ENCODE assay signal across 33 cellular contexts in genomic region chr7:20223356-20223755, GRCh38. TPM values are rescaled to one million over a fixed set of nuclear protein-coding genes. Genes with fewer than 3 reads are reported as not detected.
DNase-seq lines count a peak whose midpoint lies in the region; ATAC-seq, FAIRE-seq and TF ChIP-seq lines count a peak whose summit lies in the region.
"Had no signal": no experiment of that assay in that cellular context is flagged by ENCODE, and none has a peak within 500 bp of the region (broad histone marks: within the 10 kb centered on the region; RNA-seq: fewer than 3 reads in every experiment).

No MANE protein-coding gene starts in this region.

- H3K4me3 ChIP-seq in GM23248, result no peak overlapping the region
- H3K4me3 ChIP-seq in SK-N-SH (ENCODE audit: low read depth in 2 of 2, low read length in 1 of 2), result no peak overlapping the region
- H3K4me3 ChIP-seq in fibroblast of mammary gland (ENCODE audit: control insufficient read depth, low read depth, low read length), result no peak overlapping the region
- H3K4me3 ChIP-seq in HepG2 (replicated peaks in 1 of 3; ENCODE audit: insufficient read depth in 1 of 3, low read depth in 2 of 3, low read length in 3 of 3), result no peak overlapping the region
- H3K4me3 ChIP-seq: breast epithelium, mucosa of descending colon, psoas muscle, tibial nerve had no signal

- no peak for FAIRE-seq in HepG2 (lab: Jason Lieb, UNC)
- FAIRE-seq: endothelial cell of umbilical vein had no signal

- no peak overlapping the region for H3K27ac ChIP-seq in GM23248
- no peak overlapping the region for H3K27ac ChIP-seq in SK-N-SH (ENCODE audit: low read depth in 2 of 2, low read length in 1 of 2)
- H3K27ac ChIP-seq in HepG2 (ENCODE audit: extremely low read length, insufficient read depth, low read length), result no peak overlapping the region
- H3K27ac ChIP-seq: breast epithelium, psoas muscle had no signal

- H3K9ac ChIP-seq in GM23248 (no peak overlapping the region), SK-N-SH (no peak overlapping the region), HepG2 (ENCODE audit: insufficient read depth, low read depth, low read length) (no peak overlapping the region)

- TF ChIP-seq POLR2A in HepG2 (IDR thresholded peaks at IDR 0.05; ENCODE audit: insufficient read depth in 1 of 2, low read depth in 2 of 2, low read length in 2 of 2), result no peak

- H4K20me1 ChIP-seq in GM23248 (ENCODE audit: insufficient read depth) (no peaks in the 10 kb centered on the region), SK-N-SH (ENCODE audit: insufficient read depth) (no peaks in the 10 kb centered on the region), HepG2 (ENCODE audit: insufficient read depth, low read length) (no peaks in the 10 kb centered on the region)

- no TSS peak for BruUV-seq in HepG2 (replicated peaks; lab: Mats Ljungman, UMichigan)

- H3K9me2 ChIP-seq in GM23248 (ENCODE audit: insufficient read depth) (no peaks in the 10 kb centered on the region), SK-N-SH (no peaks in the 10 kb centered on the region)

- H3K79me2 ChIP-seq in GM23248 (ENCODE audit: insufficient read depth) (no peaks in the 10 kb centered on the region), SK-N-SH (ENCODE audit: insufficient read depth) (no peaks in the 10 kb centered on the region), HepG2 (ENCODE audit: insufficient read depth, low read length) (no peaks in the 10 kb centered on the region)

- TF ChIP-seq RAD21 in SK-N-SH (IDR thresholded peaks at IDR 0.05; ENCODE audit: low read length) (no peak), HepG2 (CRISPR knock-in tag; IDR thresholded peaks at IDR 0.05) (no peak)

- H3K4me1 ChIP-seq in GM23248 (ENCODE audit: insufficient read depth), result peaks cover 67% of the 10 kb centered on the region
- H3K4me1 ChIP-seq in SK-N-SH (ENCODE audit: control insufficient read depth in 1 of 2, insufficient read depth in 2 of 2, low read depth in 1 of 2, low read length in 1 of 2), result peaks cover 4 to 5% of the 10 kb centered on the region in 2 experiments; a peak in 1 of 4 replicates
- H3K4me1 ChIP-seq in HepG2 (ENCODE audit: insufficient read depth, low read length), result peaks cover 39% of the 10 kb centered on the region
- H3K4me1 ChIP-seq: breast epithelium, psoas muscle had no signal

- TF ChIP-seq EP300 in SK-N-SH (IDR thresholded peaks at IDR 0.05; ENCODE audit: borderline replicate concordance in 1 of 2, low read depth in 1 of 2, low read length in 1 of 2) (no peak), HepG2 (IDR thresholded peaks at IDR 0.05; ENCODE audit: low read depth in 2 of 2, low read length in 2 of 2) (no peak), HepG2 (CRISPR knock-in tag; IDR thresholded peaks at IDR 0.05; ENCODE audit: borderline replicate concordance) (no peak)

- H3K9me3 ChIP-seq in GM23248 (ENCODE audit: low read depth) (no peaks in the 10 kb centered on the region), SK-N-SH (no peaks in the 10 kb centered on the region), HepG2 (ENCODE audit: low read length) (no peaks in the 10 kb centered on the region)
- H3K9me3 ChIP-seq: breast epithelium, mucosa of descending colon, psoas muscle, tibial nerve had no signal

- in situ Hi-C loops in GM23248 (cut with MboI), result no loop called here
- in situ Hi-C loops in HepG2 (cut with HindIII; ENCODE audit: extremely low pct_ligation_motif_present, low pct_unique_long_range_greater_than_20kb), result no loop called here

- TF ChIP-seq CTCF in SK-N-SH (IDR thresholded peaks at IDR 0.05) (no peak), fibroblast of mammary gland (conservative IDR thresholded peaks at IDR 0.05; ENCODE audit: control insufficient read depth, insufficient read depth, low read depth, low read length) (no peak), HepG2 (CRISPR knock-in tag; IDR thresholded peaks at IDR 0.05) (no peak)

- H3K4me2 ChIP-seq in GM23248 (ENCODE audit: unreplicated experiment) (peak overlapping the region; percentile 15), SK-N-SH (no peak overlapping the region), HepG2 (ENCODE audit: low read depth, low read length) (no peak overlapping the region)

- ATAC-seq in HepG2, result no peak
- no peak for ATAC-seq in HG02623 (IDR thresholded peaks at IDR 0.05; ENCODE audit: unreplicated experiment)
- no peak for ATAC-seq in GM21529 (IDR thresholded peaks at IDR 0.05; ENCODE audit: unreplicated experiment)
- ATAC-seq in HG03097 (IDR thresholded peaks at IDR 0.05; ENCODE audit: low FRiP score, unreplicated experiment), result no peak
- ATAC-seq: activated CD8-positive, alpha-beta T cell treated with anti-CD3 and anti-CD28 coated beads for 36 hours; left colon; mucosa of descending colon; natural killer cell; psoas muscle; sciatic nerve had no signal

- no peaks in the 10 kb centered on the region for H3K36me3 ChIP-seq in GM23248 (ENCODE audit: low read depth)
- H3K36me3 ChIP-seq in SK-N-SH (replicated peaks in 1 of 2; ENCODE audit: control insufficient read depth in 1 of 2, insufficient read depth in 2 of 2, low read length in 1 of 2), result no peaks in the 10 kb centered on the region
- H3K36me3 ChIP-seq in HepG2 (replicated peaks in 1 of 2; ENCODE audit: control insufficient read depth in 1 of 2, insufficient read depth in 2 of 2, low read length in 2 of 2), result no peaks in the 10 kb centered on the region
- H3K36me3 ChIP-seq: breast epithelium, tibial nerve had no signal

- no peak overlapping the region for H2AFZ ChIP-seq in GM23248
- H2AFZ ChIP-seq in SK-N-SH (ENCODE audit: low read depth), result no peak overlapping the region
- H2AFZ ChIP-seq in HepG2 (ENCODE audit: low read length), result no peak overlapping the region

- CTCF ChIA-PET in SK-N-SH (lab: Yijun Ruan, JAX) (interaction anchor here (0.9 to 1.6 kb wide), 2 partner anchors 10 to 11 kb away, joined by 3 to 4 read pairs; no protein-coding TSS in a partner anchor), HepG2 (lab: Yijun Ruan, JAX; ENCODE audit: low intra/inter-chr PET ratio, low total read pairs) (no interaction called here)

- DNase-seq in GM23248 (peak; percentile 67), SK-N-SH (no peak), fibroblast of mammary gland (ENCODE audit: low read depth) (peak; percentile 82), HepG2 (ENCODE audit: low spot score) (no peak)
- DNase-seq: activated CD4-positive, alpha-beta T cell treated with anti-CD3 and anti-CD28 coated beads for 1 hour; activated CD8-positive, alpha-beta memory T cell treated with anti-CD3 and anti-CD28 coated beads, Interleukin-2, amount 50 U/mL, for 48 hours; activated CD8-positive, alpha-beta T cell treated with anti-CD3 and anti-CD28 coated beads for 36 hours; activated naive CD4-positive, alpha-beta T cell treated with anti-CD3 and anti-CD28 coated beads, Interleukin-2, amount 10 ng/mL, durations not matched to agents 7 days and 5 days; amniotic stem cell; CD4-positive, alpha-beta memory T cell; hypothalamus; left colon; mucosa of descending colon; natural killer cell; NCI-H1417; NCI-H2029 treated with DMSO at 0.1 percent for 48 hours; NCI-H526 treated with DMSO at 0.1 percent for 48 hours; NK-92 treated with Interleukin-12 subunit alpha and Interleukin-12 subunit beta, amount 100 ng/mL, for 24 hours; occipital lobe; psoas muscle; stimulated activated CD4-positive, alpha-beta T cell treated with anti-CD3 and anti-CD28 coated beads, Interleukin-12 subunit alpha, Interleukin-12 subunit beta, amount 100 ng/mL, for 4 hours; stimulated activated CD4-positive, alpha-beta T cell treated with anti-CD3 and anti-CD28 coated beads, Interleukin-4, amount 100 ng/mL, for 1 hour; T-helper 2 cell had no signal

- H3K27me3 ChIP-seq in GM23248 (replicated peaks; ENCODE audit: insufficient read depth) (no peaks in the 10 kb centered on the region), SK-N-SH (ENCODE audit: insufficient read depth) (no peaks in the 10 kb centered on the region), HepG2 (ENCODE audit: control insufficient read depth in 1 of 2, insufficient read depth in 2 of 2, low read length in 2 of 2) (no peaks in the 10 kb centered on the region)
- H3K27me3 ChIP-seq: breast epithelium, tibial nerve had no signal

- H3F3A ChIP-seq in GM23248 (ENCODE audit: insufficient read depth) (peaks cover 40% of the 10 kb centered on the region), SK-N-SH (replicated peaks; ENCODE audit: insufficient read depth) (no peaks in the 10 kb centered on the region)

- POLR2A ChIA-PET in SK-N-SH (lab: Yijun Ruan, JAX), result no interaction called here
- POLR2A ChIA-PET in HepG2 (lab: Yijun Ruan, JAX), result no interaction called here

- 73 to 75% methylated on average over 5 of the region's 5 CpGs for WGBS in GM23248 (ENCODE audit: low coverage in 1 of 2, low lambda C conversion rate in 2 of 2, missing lambda C conversion rate in 2 of 2), 2 experiments
- WGBS in SK-N-SH (ENCODE audit: low lambda C conversion rate), result 72% methylated on average over 5 of the region's 5 CpGs
- 94% methylated on average over 5 of the region's 5 CpGs for WGBS in HepG2 (ENCODE audit: low lambda C conversion rate)

- intact Hi-C loops in HepG2 (cut with micrococcal nuclease; ENCODE audit: unreplicated experiment), result loop anchor here (5.0 kb wide), 1 partner anchor 516 kb away; the partner anchor contains the start of gene POLR1F

RNA-seq across cellular contexts. Expression of gene MACC1, which starts 6.2 kb away (rescaled TPM):
- total RNA-seq in GM23248 (2014; rRNA removed; shearing (Covaris generic)), result 0.11 and 0.13 TPM in 2 replicates
- polyA plus RNA-seq in GM23248 (2016; fragmentation: Nextera tagmentation; extraction: Ambion mirVana), result 0.03 and 0.05 TPM in 2 replicates
- polyA plus RNA-seq in SK-N-SH (2012; rRNA removed), result not detected in 2 replicates
- not detected in 2 replicates for polyA plus RNA-seq in SK-N-SH (2012; cell fraction: cytosol; rRNA removed)
- polyA plus RNA-seq in SK-N-SH (2012; cell fraction: nucleus; rRNA removed), result not detected in 2 replicates
- total RNA-seq in HepG2 (2016; rRNA removed; fragmentation: Illumina TruSeq; extraction: Trizol), result 0.04 TPM in 1 of 2 replicates, not detected in the other
- total RNA-seq in HepG2 (2016; cell fraction: cytosol; rRNA removed; fragmentation: Illumina TruSeq; extraction: Trizol; ENCODE audit: low read depth), result not detected in 2 replicates
- total RNA-seq in HepG2 (2016; cell fraction: insoluble cytoplasmic fraction; rRNA removed; fragmentation: Illumina TruSeq; extraction: Trizol), result not detected in 2 replicates
- total RNA-seq in HepG2 (2016; cell fraction: membrane; rRNA removed; fragmentation: Illumina TruSeq; extraction: Trizol), result not detected in 2 replicates
- not detected in 2 replicates for total RNA-seq in HepG2 (2016; cell fraction: nucleus; rRNA removed; fragmentation: Illumina TruSeq; extraction: Trizol)
- polyA plus RNA-seq in HepG2 (2011; rRNA removed), result 0.01 TPM in 1 of 2 replicates, not detected in the other
- polyA plus RNA-seq in HepG2 (2011; cell fraction: cytosol; rRNA removed), result not detected in 2 replicates
- polyA plus RNA-seq in HepG2 (2011; cell fraction: nucleus; rRNA removed), result 0.05 TPM in 1 of 2 replicates, not detected in the other
- polyA plus RNA-seq in HepG2 (2012), result 0.01 and 0.04 TPM in 2 replicates
- not detected in 2 replicates for polyA plus RNA-seq in HepG2 (2016; cell fraction: cytosol; fragmentation: Illumina TruSeq; extraction: Trizol; ENCODE audit: low read depth)
- polyA plus RNA-seq in HepG2 (2016; cell fraction: insoluble cytoplasmic fraction; fragmentation: Illumina TruSeq; extraction: Trizol; ENCODE audit: low read depth), result not detected in 2 replicates
- not detected in 2 replicates for polyA plus RNA-seq in HepG2 (2016; cell fraction: membrane; fragmentation: Illumina TruSeq; extraction: Trizol; ENCODE audit: low read depth)
- not detected in 2 replicates for polyA plus RNA-seq in HepG2 (2016; cell fraction: nucleus; fragmentation: Illumina TruSeq; extraction: Trizol; ENCODE audit: insufficient read depth, low read depth)
- polyA minus RNA-seq in HepG2 (2011; rRNA and poly(A)+ RNA removed; ENCODE audit: low replicate concordance), result 0.04 and 0.70 TPM in 2 replicates
- not detected in 2 replicates for polyA minus RNA-seq in HepG2 (2011; cell fraction: cytosol; rRNA and poly(A)+ RNA removed)
- not detected in 2 replicates for polyA minus RNA-seq in HepG2 (2011; cell fraction: nucleus; rRNA and poly(A)+ RNA removed)
- total RNA-seq: activated T-helper 1 cell treated with anti-CD3 and anti-CD28 coated beads, Interleukin-12 subunit alpha, Interleukin-12 subunit beta, Interleukin-2, Interleukin-4 antibody, amounts not matched to agents 30 ng/mL and 10 ng/mL and 1 ng/mL, durations not matched to agents 14 hours and 24 hours and 36 hours; chondrocyte; endothelial cell of umbilical vein; HT1080 had no signal
- polyA plus RNA-seq: endothelial cell of umbilical vein had no signal

Comparison
In these comparisons a context has a peak if more than half of its experiments do, and no peak if none do; other contexts are left out.
1. DNase-seq: peak in GM23248 (single experiment) and fibroblast of mammary gland (single experiment); none in SK-N-SH (single experiment) and HepG2 (single experiment).